Comparison of ENCODE assay signal across 23 cellular contexts in genomic region chr3:149271669-149272068, GRCh38. TPM values are rescaled to one million over a fixed set of nuclear protein-coding genes. Genes with fewer than 3 reads are reported as not detected.
"Had no signal": no experiment of that assay in that cellular context is flagged by ENCODE, and none has a peak within 500 bp of the region (broad histone marks: within the 10 kb centered on the region; RNA-seq: fewer than 3 reads in every experiment).

No MANE protein-coding gene starts in this region.

- H3K4me3 Mint-ChIP-seq: activated naive CD8-positive, alpha-beta T cell treated with anti-CD3 and anti-CD28 coated beads, Interleukin-2, amount 10 ng/mL, durations not matched to agents 7 days and 5 days; endodermal cell; nephron; stimulated activated naive CD8-positive, alpha-beta T cell treated with anti-CD3 and anti-CD28 coated beads, Interleukin-15, amount 100 ng/mL, for 72 hours; type B pancreatic cell had no signal

- H3K4me3 ChIP-seq: body of pancreas, lower lobe of right lung, suprapubic skin had no signal

- ATAC-seq: body of pancreas; left cardiac atrium; lower lobe of right lung; stimulated activated naive CD8-positive, alpha-beta T cell treated with anti-CD3 and anti-CD28 coated beads, Interleukin-15, amount 100 ng/mL, for 72 hours had no signal

- DNase-seq: activated CD4-positive, alpha-beta T cell treated with anti-CD3 and anti-CD28 coated beads, Interleukin-2, amount 50 U/mL, for 4 hours; activated CD4-positive, CD25-positive, alpha-beta regulatory T cell treated with anti-CD3 and anti-CD28 coated beads, Interleukin-2, amount 50 U/mL, for 72 hours; activated naive CD4-positive, alpha-beta T cell; activated naive CD8-positive, alpha-beta T cell treated with anti-CD3 and anti-CD28 coated beads, Interleukin-2, amount 10 ng/mL, durations not matched to agents 7 days and 5 days; activated T-cell treated with anti-CD3 and anti-CD28 coated beads for 4 hours; body of pancreas; caudate nucleus; endodermal cell; foreskin melanocyte; glutamatergic neuron; hippocampal formation; left cardiac atrium; lower lobe of right lung; midbrain; nucleus accumbens; stimulated activated naive CD8-positive, alpha-beta T cell treated with anti-CD3 and anti-CD28 coated beads, Interleukin-15, amount 100 ng/mL, for 72 hours had no signal

- H3K27ac Mint-ChIP-seq: activated naive CD8-positive, alpha-beta T cell treated with anti-CD3 and anti-CD28 coated beads, Interleukin-2, amount 10 ng/mL, durations not matched to agents 7 days and 5 days; endodermal cell; nephron; stimulated activated naive CD8-positive, alpha-beta T cell treated with anti-CD3 and anti-CD28 coated beads, Interleukin-15, amount 100 ng/mL, for 72 hours; type B pancreatic cell had no signal

- H3K4me1 ChIP-seq: lower lobe of right lung, suprapubic skin had no signal

- H3K27ac ChIP-seq: body of pancreas, lower lobe of right lung, suprapubic skin had no signal

- H3K27me3 ChIP-seq: body of pancreas, suprapubic skin had no signal

- H3K9me3 Mint-ChIP-seq: activated naive CD8-positive, alpha-beta T cell treated with anti-CD3 and anti-CD28 coated beads, Interleukin-2, amount 10 ng/mL, durations not matched to agents 7 days and 5 days; endodermal cell; nephron; stimulated activated naive CD8-positive, alpha-beta T cell treated with anti-CD3 and anti-CD28 coated beads, Interleukin-15, amount 100 ng/mL, for 72 hours; type B pancreatic cell had no signal

- H3K36me3 Mint-ChIP-seq: activated naive CD8-positive, alpha-beta T cell treated with anti-CD3 and anti-CD28 coated beads, Interleukin-2, amount 10 ng/mL, durations not matched to agents 7 days and 5 days; type B pancreatic cell had no signal

- FAIRE-seq: islet of Langerhans had no signal

- H3K27me3 Mint-ChIP-seq: stimulated activated naive CD8-positive, alpha-beta T cell treated with anti-CD3 and anti-CD28 coated beads, Interleukin-15, amount 100 ng/mL, for 72 hours; type B pancreatic cell had no signal

- H3K9me3 ChIP-seq: body of pancreas, lower lobe of right lung, suprapubic skin had no signal

- H3K4me1 Mint-ChIP-seq: stimulated activated naive CD8-positive, alpha-beta T cell treated with anti-CD3 and anti-CD28 coated beads, Interleukin-15, amount 100 ng/mL, for 72 hours had no signal

- H3K36me3 ChIP-seq: lower lobe of right lung, suprapubic skin had no signal

RNA-seq across cellular contexts. Expression of gene CP, which starts 50.0 kb away (rescaled TPM):
- total RNA-seq: activated naive CD8-positive, alpha-beta T cell treated with anti-CD3 and anti-CD28 coated beads, Interleukin-2, amount 10 ng/mL, durations not matched to agents 7 days and 5 days; dermis microvascular lymphatic vessel endothelial cell; epithelial cell of proximal tubule; T-helper 1 cell treated with Interleukin-12 subunit alpha and Interleukin-12 subunit beta and Interleukin-4 antibody, amounts not matched to agents 30 ng/mL and 1 ng/mL, for 36 hours had no signal
